Comparison of ENCODE assay signal across 8 cellular contexts in the genomic region with DNA sequence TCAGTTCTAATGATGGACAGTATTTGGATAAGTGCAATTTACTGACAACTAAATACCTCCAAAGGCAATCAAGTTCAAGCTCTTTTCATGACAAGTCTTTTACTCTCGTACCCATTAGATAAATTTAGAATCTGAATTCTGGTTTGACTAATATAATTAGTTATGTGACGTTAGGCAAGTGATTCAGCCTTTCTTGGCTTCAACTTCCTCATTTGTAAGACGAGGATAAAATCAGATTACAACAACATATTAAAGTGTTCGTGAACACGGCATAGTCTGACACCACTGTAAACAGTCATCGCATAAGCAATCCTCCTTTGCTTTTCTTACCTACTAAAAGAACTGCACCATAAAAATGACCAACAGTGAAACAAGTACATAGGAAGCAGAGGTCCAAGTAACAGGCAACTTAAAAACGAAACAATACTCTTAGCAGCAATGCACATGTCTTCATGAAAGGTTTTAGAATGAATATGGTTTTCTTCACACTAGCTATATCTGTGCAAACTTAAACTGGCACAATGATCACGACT. TPM values are rescaled to one million over a fixed set of nuclear protein-coding genes. Genes with fewer than 3 reads are reported as not detected.
DNase-seq lines count a peak whose midpoint lies in the region; ATAC-seq lines count a peak whose summit lies in the region.
"Had no signal": no experiment of that assay in that cellular context is flagged by ENCODE, and none has a peak within 500 bp of the region (broad histone marks: within the 10 kb centered on the region; RNA-seq: fewer than 3 reads in every experiment).

No MANE protein-coding gene starts in this region.

- CTCF ChIA-PET in activated CD4-positive, alpha-beta memory T cell treated with anti-CD3 and anti-CD28 coated beads for 36 hours (lab: Charles Lee) = interaction anchor here (0.8 to 1.9 kb wide), 5 partner anchors 9 to 89 kb away, joined by 3 to 7 read pairs (median 6); a partner anchor contains a TSS

- intact Hi-C loops in activated CD4-positive, alpha-beta memory T cell treated with anti-CD3 and anti-CD28 coated beads for 36 hours (cut with micrococcal nuclease) = loop anchor here (1.0 to 5.0 kb wide), 4 partner anchors 9 to 208 kb away; a partner anchor contains a TSS

- ATAC-seq in GM18868 (IDR thresholded peaks at IDR 0.05; ENCODE audit: unreplicated experiment) (peak; percentile 75), HG03039 (IDR thresholded peaks at IDR 0.05; ENCODE audit: unreplicated experiment) (peak; percentile 54)

- peak overlapping the region; percentile 66 for H3K4me3 Mint-ChIP-seq in activated CD4-positive, alpha-beta memory T cell treated with anti-CD3 and anti-CD28 coated beads for 36 hours

- no peak for DNase-seq in activated CD4-positive, alpha-beta memory T cell treated with anti-CD3 and anti-CD28 coated beads for 36 hours
- DNase-seq in renal cortical epithelial cell (ENCODE audit: low read depth) (peak; percentile 9), SK-N-DZ (ENCODE audit: low spot score) (no peak), cerebellar nuclear complex (lab: John Stamatoyannopoulos, UW) (no peak), OCI-M2 (lab: John Stamatoyannopoulos, UW; ENCODE audit: unreplicated experiment) (no peak)
- DNase-seq: upper lobe of left lung had no signal

- H3K9me3 Mint-ChIP-seq in activated CD4-positive, alpha-beta memory T cell treated with anti-CD3 and anti-CD28 coated beads for 36 hours = no peaks in the 10 kb centered on the region

- POLR2A ChIA-PET in activated CD4-positive, alpha-beta memory T cell treated with anti-CD3 and anti-CD28 coated beads for 36 hours (lab: Charles Lee) = interaction anchor here (1.8 kb wide), 1 partner anchor 25 kb away, joined by 12 read pairs; a partner anchor contains a TSS

- H3K4me1 Mint-ChIP-seq in activated CD4-positive, alpha-beta memory T cell treated with anti-CD3 and anti-CD28 coated beads for 36 hours (ENCODE audit: low read depth) = peaks cover 53% of the 10 kb centered on the region

- no peaks in the 10 kb centered on the region for H3K27me3 Mint-ChIP-seq in activated CD4-positive, alpha-beta memory T cell treated with anti-CD3 and anti-CD28 coated beads for 36 hours

- H3K27ac Mint-ChIP-seq in activated CD4-positive, alpha-beta memory T cell treated with anti-CD3 and anti-CD28 coated beads for 36 hours = peak overlapping the region; percentile 92

- peaks cover 7% of the 10 kb centered on the region for H3K36me3 Mint-ChIP-seq in activated CD4-positive, alpha-beta memory T cell treated with anti-CD3 and anti-CD28 coated beads for 36 hours

RNA-seq across cellular contexts. Expression of a gene that starts 25.7 kb away (rescaled TPM):
- total RNA-seq in activated CD4-positive, alpha-beta memory T cell treated with anti-CD3 and anti-CD28 coated beads for 36 hours = 10 to 100 TPM; 57.7 to 58.5 TPM
- 11.5 and 24.0 TPM in 2 replicates for total RNA-seq in renal cortical epithelial cell
- polyA plus RNA-seq in SK-N-DZ (2014; cell fraction: cytosol; rRNA removed) = 38.0 and 49.7 TPM in 2 replicates
- polyA plus RNA-seq in SK-N-DZ (2014; cell fraction: nucleus; rRNA removed) = 14.8 and 28.0 TPM in 2 replicates
